In the genomic region with DNA sequence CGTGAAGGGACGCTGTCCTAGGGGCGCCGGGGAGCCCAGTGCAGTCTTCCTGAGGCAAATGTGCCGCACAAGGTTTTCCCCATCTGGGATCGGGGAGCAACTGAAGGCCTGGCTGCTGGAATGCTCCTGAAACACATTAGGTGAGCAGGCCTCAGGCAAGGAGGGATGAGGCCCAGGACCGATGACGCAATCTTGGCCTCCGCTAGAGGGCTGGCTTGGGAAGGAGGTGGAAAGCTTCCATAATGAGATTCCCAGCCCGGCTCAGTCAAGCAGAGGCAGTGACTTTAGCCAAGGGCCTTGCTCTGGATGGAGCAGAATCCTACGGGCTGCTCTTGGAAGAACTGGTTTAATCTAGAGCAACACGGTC, we compare ENCODE assay signal across 2 cellular contexts.
TF ChIP-seq lines count a peak whose summit lies in the region.

No MANE protein-coding gene starts in this region.

TF ChIP-seq in SK-N-SH treated with all-trans-retinoic acid at 6 μM for 48 hours, 23 proteins besides CTCF, POLR2A, EP300 and RAD21 (continued from another document):
- TF ChIP-seq, protein P1, sequence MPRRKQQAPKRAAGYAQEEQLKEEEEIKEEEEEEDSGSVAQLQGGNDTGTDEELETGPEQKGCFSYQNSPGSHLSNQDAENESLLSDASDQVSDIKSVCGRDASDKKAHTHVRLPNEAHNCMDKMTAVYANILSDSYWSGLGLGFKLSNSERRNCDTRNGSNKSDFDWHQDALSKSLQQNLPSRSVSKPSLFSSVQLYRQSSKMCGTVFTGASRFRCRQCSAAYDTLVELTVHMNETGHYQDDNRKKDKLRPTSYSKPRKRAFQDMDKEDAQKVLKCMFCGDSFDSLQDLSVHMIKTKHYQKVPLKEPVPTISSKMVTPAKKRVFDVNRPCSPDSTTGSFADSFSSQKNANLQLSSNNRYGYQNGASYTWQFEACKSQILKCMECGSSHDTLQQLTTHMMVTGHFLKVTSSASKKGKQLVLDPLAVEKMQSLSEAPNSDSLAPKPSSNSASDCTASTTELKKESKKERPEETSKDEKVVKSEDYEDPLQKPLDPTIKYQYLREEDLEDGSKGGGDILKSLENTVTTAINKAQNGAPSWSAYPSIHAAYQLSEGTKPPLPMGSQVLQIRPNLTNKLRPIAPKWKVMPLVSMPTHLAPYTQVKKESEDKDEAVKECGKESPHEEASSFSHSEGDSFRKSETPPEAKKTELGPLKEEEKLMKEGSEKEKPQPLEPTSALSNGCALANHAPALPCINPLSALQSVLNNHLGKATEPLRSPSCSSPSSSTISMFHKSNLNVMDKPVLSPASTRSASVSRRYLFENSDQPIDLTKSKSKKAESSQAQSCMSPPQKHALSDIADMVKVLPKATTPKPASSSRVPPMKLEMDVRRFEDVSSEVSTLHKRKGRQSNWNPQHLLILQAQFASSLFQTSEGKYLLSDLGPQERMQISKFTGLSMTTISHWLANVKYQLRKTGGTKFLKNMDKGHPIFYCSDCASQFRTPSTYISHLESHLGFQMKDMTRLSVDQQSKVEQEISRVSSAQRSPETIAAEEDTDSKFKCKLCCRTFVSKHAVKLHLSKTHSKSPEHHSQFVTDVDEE (CRISPR knock-in tag; IDR thresholded peaks at IDR 0.05): no peak
- no peak for TF ChIP-seq ESRRG (CRISPR knock-in tag; IDR thresholded peaks at IDR 0.05)
- TF ChIP-seq ZNF70 (CRISPR knock-in tag; IDR thresholded peaks at IDR 0.05): no peak
- TF ChIP-seq POU6F1 (CRISPR knock-in tag; IDR thresholded peaks at IDR 0.05; ENCODE audit: borderline replicate concordance, low read depth): no peak
- no peak for TF ChIP-seq OSR1 (CRISPR knock-in tag; IDR thresholded peaks at IDR 0.05)
- TF ChIP-seq, protein P2, sequence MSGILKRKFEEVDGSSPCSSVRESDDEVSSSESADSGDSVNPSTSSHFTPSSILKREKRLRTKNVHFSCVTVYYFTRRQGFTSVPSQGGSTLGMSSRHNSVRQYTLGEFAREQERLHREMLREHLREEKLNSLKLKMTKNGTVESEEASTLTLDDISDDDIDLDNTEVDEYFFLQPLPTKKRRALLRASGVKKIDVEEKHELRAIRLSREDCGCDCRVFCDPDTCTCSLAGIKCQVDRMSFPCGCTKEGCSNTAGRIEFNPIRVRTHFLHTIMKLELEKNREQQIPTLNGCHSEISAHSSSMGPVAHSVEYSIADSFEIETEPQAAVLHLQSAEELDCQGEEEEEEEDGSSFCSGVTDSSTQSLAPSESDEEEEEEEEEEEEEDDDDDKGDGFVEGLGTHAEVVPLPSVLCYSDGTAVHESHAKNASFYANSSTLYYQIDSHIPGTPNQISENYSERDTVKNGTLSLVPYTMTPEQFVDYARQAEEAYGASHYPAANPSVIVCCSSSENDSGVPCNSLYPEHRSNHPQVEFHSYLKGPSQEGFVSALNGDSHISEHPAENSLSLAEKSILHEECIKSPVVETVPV (CRISPR knock-in tag; IDR thresholded peaks at IDR 0.05): no peak
- TF ChIP-seq CSDC2 (CRISPR knock-in tag; IDR thresholded peaks at IDR 0.05): 0 out of 2 replicates have a peak, but pooled peaks have one; percentile 34
- no peak for TF ChIP-seq ZC3H10 (CRISPR knock-in tag; IDR thresholded peaks at IDR 0.05)
- 0 out of 2 replicates have a peak, but pooled peaks have one; percentile 27 for TF ChIP-seq ISL1 (CRISPR knock-in tag; IDR thresholded peaks at IDR 0.05)
- TF ChIP-seq, protein P3, sequence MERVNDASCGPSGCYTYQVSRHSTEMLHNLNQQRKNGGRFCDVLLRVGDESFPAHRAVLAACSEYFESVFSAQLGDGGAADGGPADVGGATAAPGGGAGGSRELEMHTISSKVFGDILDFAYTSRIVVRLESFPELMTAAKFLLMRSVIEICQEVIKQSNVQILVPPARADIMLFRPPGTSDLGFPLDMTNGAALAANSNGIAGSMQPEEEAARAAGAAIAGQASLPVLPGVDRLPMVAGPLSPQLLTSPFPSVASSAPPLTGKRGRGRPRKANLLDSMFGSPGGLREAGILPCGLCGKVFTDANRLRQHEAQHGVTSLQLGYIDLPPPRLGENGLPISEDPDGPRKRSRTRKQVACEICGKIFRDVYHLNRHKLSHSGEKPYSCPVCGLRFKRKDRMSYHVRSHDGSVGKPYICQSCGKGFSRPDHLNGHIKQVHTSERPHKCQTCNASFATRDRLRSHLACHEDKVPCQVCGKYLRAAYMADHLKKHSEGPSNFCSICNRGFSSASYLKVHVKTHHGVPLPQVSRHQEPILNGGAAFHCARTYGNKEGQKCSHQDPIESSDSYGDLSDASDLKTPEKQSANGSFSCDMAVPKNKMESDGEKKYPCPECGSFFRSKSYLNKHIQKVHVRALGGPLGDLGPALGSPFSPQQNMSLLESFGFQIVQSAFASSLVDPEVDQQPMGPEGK (CRISPR knock-in tag; IDR thresholded peaks at IDR 0.05; ENCODE audit: borderline replicate concordance): no peak
- TF ChIP-seq SNAI2 (CRISPR knock-in tag; IDR thresholded peaks at IDR 0.05): 0 out of 2 replicates have a peak, but pooled peaks have one; percentile 30
- TF ChIP-seq PPARA (CRISPR knock-in tag; IDR thresholded peaks at IDR 0.05; ENCODE audit: borderline replicate concordance): no peak
- TF ChIP-seq RARB (CRISPR knock-in tag; IDR thresholded peaks at IDR 0.05): no peak
- no peak for TF ChIP-seq CREB5 (CRISPR knock-in tag; IDR thresholded peaks at IDR 0.05; ENCODE audit: low read depth)
- TF ChIP-seq ZNF565 (CRISPR knock-in tag; conservative IDR thresholded peaks at IDR 0.05; ENCODE audit: low read depth): no peak
- TF ChIP-seq TOX (CRISPR knock-in tag; IDR thresholded peaks at IDR 0.05; ENCODE audit: borderline replicate concordance): no peak
- TF ChIP-seq ZFP3 (CRISPR knock-in tag; IDR thresholded peaks at IDR 0.05): no peak
- TF ChIP-seq BACH2 (CRISPR knock-in tag; IDR thresholded peaks at IDR 0.05; ENCODE audit: borderline replicate concordance): no peak

TF ChIP-seq in SK-N-SH, 30 proteins besides CTCF, POLR2A, EP300 and RAD21 (continued from another document):
- TF ChIP-seq, protein P4, sequence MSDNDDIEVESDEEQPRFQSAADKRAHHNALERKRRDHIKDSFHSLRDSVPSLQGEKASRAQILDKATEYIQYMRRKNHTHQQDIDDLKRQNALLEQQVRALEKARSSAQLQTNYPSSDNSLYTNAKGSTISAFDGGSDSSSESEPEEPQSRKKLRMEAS (IDR thresholded peaks at IDR 0.05; ENCODE audit: low read depth): no peak
- TF ChIP-seq TAF1 (IDR thresholded peaks at IDR 0.05; ENCODE audit: borderline replicate concordance, low read depth, low read length): no peak
- TF ChIP-seq NRF1 (IDR thresholded peaks at IDR 0.05; ENCODE audit: low read depth, low read length): no peak
